ENCODE assay signal across 12 cellular contexts in genomic region chr1:28160677-28161328, GRCh38. TPM values are rescaled to one million over a fixed set of nuclear protein-coding genes. Genes with fewer than 3 reads are reported as not detected.
DNase-seq lines count a peak whose midpoint lies in the region; ATAC-seq and TF ChIP-seq lines count a peak whose summit lies in the region.
"Had no signal": no experiment of that assay in that cellular context is flagged by ENCODE, and none has a peak within 500 bp of the region (broad histone marks: within the 10 kb centered on the region; RNA-seq: fewer than 3 reads in every experiment).

No MANE protein-coding gene starts in this region.

- no peaks in the 10 kb centered on the region for H3K36me3 ChIP-seq in spleen

- H3K9me3 ChIP-seq in spleen = no peaks in the 10 kb centered on the region

- H3K27me3 Mint-ChIP-seq in central memory CD8-positive, alpha-beta T cell = no peaks in the 10 kb centered on the region
- H3K27me3 Mint-ChIP-seq in type B pancreatic cell = no peaks in the 10 kb centered on the region

- peaks cover 0 to 83% (median 27%) of the 10 kb centered on the region in 6 donors for H3K4me1 ChIP-seq in spleen

- H3K36me3 Mint-ChIP-seq in central memory CD8-positive, alpha-beta T cell (ENCODE audit: insufficient read depth) = no peaks in the 10 kb centered on the region
- no peaks in the 10 kb centered on the region for H3K36me3 Mint-ChIP-seq in type B pancreatic cell

- WGBS in spleen, 5 donors = 64 to 79% (median 71%) methylated on average over 5 of the region's 5 CpGs

- intact Hi-C loops in spleen (cut with DNase I; ENCODE audit: low total_unique reads) = no loop called here

- H3K4me3 ChIP-seq in spleen = no peak overlapping the region
- H3K4me3 ChIP-seq: skin epidermis had no signal

- TF ChIP-seq CTCF in spleen (IDR thresholded peaks at IDR 0.05 in 8 of 11, conservative IDR thresholded peaks at IDR 0.05 in 3 of 11) = no peak
- no peak for TF ChIP-seq CTCF in type B pancreatic cell (conservative IDR thresholded peaks at IDR 0.05)

- DNase-seq in HT-29 (ENCODE audit: low spot score) (peak; percentile 49), iris pigment epithelial cell (ENCODE audit: low read depth) (peak; percentile 95), spleen (peak; percentile 49), A172 (ENCODE audit: low spot score) (no peak), type B pancreatic cell (ENCODE audit: extremely low spot score, unreplicated experiment) (no peak)
- no peak for DNase-seq in central memory CD8-positive, alpha-beta T cell (ENCODE audit: low spot score in 2 of 2)
- DNase-seq: DMS 273 treated with DMSO at 0.1 percent for 48 hours, NCI-H82, T-helper 1 cell had no signal

- no peaks in the 10 kb centered on the region for H3K9me3 Mint-ChIP-seq in central memory CD8-positive, alpha-beta T cell
- no peaks in the 10 kb centered on the region for H3K9me3 Mint-ChIP-seq in type B pancreatic cell

- H3K27ac Mint-ChIP-seq in central memory CD8-positive, alpha-beta T cell (ENCODE audit: low read depth) = peak overlapping the region; percentile 58
- H3K27ac Mint-ChIP-seq in type B pancreatic cell = no peak overlapping the region

- no peak overlapping the region for H3K4me3 Mint-ChIP-seq in central memory CD8-positive, alpha-beta T cell
- H3K4me3 Mint-ChIP-seq in type B pancreatic cell = no peak overlapping the region

- peaks cover 14% of the 10 kb centered on the region for H3K4me1 Mint-ChIP-seq in central memory CD8-positive, alpha-beta T cell
- H3K4me1 Mint-ChIP-seq in type B pancreatic cell (ENCODE audit: unreplicated experiment) = no peaks in the 10 kb centered on the region

- no peaks in the 10 kb centered on the region for H3K27me3 ChIP-seq in spleen (replicated peaks in 1 of 7)

- no peak for TF ChIP-seq POLR2A in spleen (IDR thresholded peaks at IDR 0.05)

- no peak for ATAC-seq in central memory CD8-positive, alpha-beta T cell (replicated peaks; ENCODE audit: extremely low read depth, poor library complexity, severe bottlenecking)
- ATAC-seq in HG03521 (IDR thresholded peaks at IDR 0.05; ENCODE audit: unreplicated experiment) (no peak), GM21515 (IDR thresholded peaks at IDR 0.05; ENCODE audit: unreplicated experiment) (no peak)

- peak overlapping the region in 7 of 8 donors; percentile 5 to 74 (median 55) for H3K27ac ChIP-seq in spleen

RNA-seq across cellular contexts. Expression of gene PTAFR, which starts 15.7 kb away (rescaled TPM):
- total RNA-seq in HT-29 (2014; rRNA removed; shearing (Covaris generic)) = 0.52 and 0.56 TPM in 2 replicates
- total RNA-seq in spleen (10 to 100 TPM; 13.8 to 32.2 (median 28.2) TPM), type B pancreatic cell (ENCODE audit: low replicate concordance) (0.48 and 0.95 TPM in 2 replicates)
- 1 to 10 TPM; 5.0 to 7.5 (median 5.7) TPM for polyA plus RNA-seq in spleen
- not detected in 2 replicates for total RNA-seq in A172 (2014; rRNA removed; shearing (Covaris generic))

Comparison
In these comparisons a context has a peak if more than half of its experiments do, and no peak if none do; other contexts are left out.
1. DNase-seq: peak in HT-29 (single experiment), iris pigment epithelial cell (single experiment) and spleen (single experiment); none in central memory CD8-positive, alpha-beta T cell (0 of 2), A172 (single experiment) and type B pancreatic cell (single experiment).